9 cellular contexts compared by ENCODE assay signal in genomic region chr11:11451501-11452005, GRCh38.
DNase-seq lines count a peak whose midpoint lies in the region; ATAC-seq and FAIRE-seq lines count a peak whose summit lies in the region.
"Had no signal": no experiment of that assay in that cellular context is flagged by ENCODE, and none has a peak within 500 bp of the region (broad histone marks: within the 10 kb centered on the region; RNA-seq: fewer than 3 reads in every experiment).

No MANE protein-coding gene starts in this region.

- peak; percentile 97 for ATAC-seq in GM18907 (IDR thresholded peaks at IDR 0.05; ENCODE audit: unreplicated experiment)
- ATAC-seq in HG02642 (IDR thresholded peaks at IDR 0.05; ENCODE audit: poor library complexity, unreplicated experiment): peak; percentile 88

- no peaks in the 10 kb centered on the region for H3K36me3 ChIP-seq in rectal smooth muscle tissue (ENCODE audit: control insufficient read depth, insufficient read depth, low read length)
- H3K36me3 ChIP-seq: suprapubic skin had no signal

- H3K9ac ChIP-seq in rectal smooth muscle tissue (ENCODE audit: low read length): no peak overlapping the region

- H3K27me3 ChIP-seq in rectal smooth muscle tissue (ENCODE audit: control insufficient read depth, insufficient read depth, low read length): no peaks in the 10 kb centered on the region
- H3K27me3 ChIP-seq: suprapubic skin had no signal

- peak overlapping the region; percentile 34 for H3K27ac ChIP-seq in rectal smooth muscle tissue (ENCODE audit: low read depth, low read length)
- H3K27ac ChIP-seq: suprapubic skin had no signal

- FAIRE-seq in frontal cortex (lab: Jason Lieb, UNC): no peak

- DNase-seq in HuH-7.5 (ENCODE audit: low spot score) (peak; percentile 19), NCI-H146 (lab: John Stamatoyannopoulos, UW) (no peak), frontal cortex (ENCODE audit: low spot score in 2 of 2) (no peak), Ammon's horn (ENCODE audit: low spot score) (no peak), midbrain (lab: John Stamatoyannopoulos, UW) (no peak)

- H3K4me1 ChIP-seq in rectal smooth muscle tissue (ENCODE audit: control insufficient read depth, insufficient read depth, low read length): peaks cover 3% of the 10 kb centered on the region

- no peak overlapping the region for H3K4me3 ChIP-seq in rectal smooth muscle tissue (ENCODE audit: low read length)
- H3K4me3 ChIP-seq: suprapubic skin had no signal
